ENCODE assay signal across 16 cellular contexts in genomic region chr15:78925076-78925624, GRCh38. TPM values are rescaled to one million over a fixed set of nuclear protein-coding genes. Genes with fewer than 3 reads are reported as not detected.
DNase-seq lines count a peak whose midpoint lies in the region; ATAC-seq, FAIRE-seq and TF ChIP-seq lines count a peak whose summit lies in the region.
"Had no signal": no experiment of that assay in that cellular context is flagged by ENCODE, and none has a peak within 500 bp of the region (broad histone marks: within the 10 kb centered on the region; RNA-seq: fewer than 3 reads in every experiment).

No MANE protein-coding gene starts in this region.

- peak overlapping the region; percentile 8 for H3K27ac Mint-ChIP-seq in CD4-positive, alpha-beta T cell
- H3K27ac Mint-ChIP-seq in IgD-negative memory B cell = peak overlapping the region; percentile 32 to 59 (median 33)
- H3K27ac Mint-ChIP-seq in dendritic cell treated with granulocyte-macrophage colony-stimulating factor and Interleukin-4, amounts not matched to agents 40 ng/mL and 50 ng/mL, for 4 days = peak overlapping the region; percentile 58
- H3K27ac Mint-ChIP-seq in activated T-helper 2 cell treated with anti-CD3 and anti-CD28 coated beads, Interferon-gamma antibody, Interleukin-2, Interleukin-4, amounts not matched to agents 10 μg/mL and 5 μg/mL and 100 μg/mL, durations not matched to agents 14 hours and 24 hours and 36 hours = no peak overlapping the region

- no peak overlapping the region for H3K27ac ChIP-seq in CD4-positive, alpha-beta T cell (ENCODE audit: low read depth, low read length)
- peak overlapping the region in 2 of 8 donors; percentile 5 to 27 for H3K27ac ChIP-seq in spleen
- H3K27ac ChIP-seq: A549 had no signal

- no peak overlapping the region for H3K4me3 Mint-ChIP-seq in CD4-positive, alpha-beta T cell
- no peak overlapping the region for H3K4me3 Mint-ChIP-seq in IgD-negative memory B cell
- H3K4me3 Mint-ChIP-seq in dendritic cell treated with granulocyte-macrophage colony-stimulating factor and Interleukin-4, amounts not matched to agents 40 ng/mL and 50 ng/mL, for 4 days = no peak overlapping the region
- no peak overlapping the region for H3K4me3 Mint-ChIP-seq in activated T-helper 2 cell treated with anti-CD3 and anti-CD28 coated beads, Interferon-gamma antibody, Interleukin-2, Interleukin-4, amounts not matched to agents 10 μg/mL and 5 μg/mL and 100 μg/mL, durations not matched to agents 14 hours and 24 hours and 36 hours (ENCODE audit: low read depth)

- intact Hi-C loops in CD4-positive, alpha-beta T cell (cut with DNase I, micrococcal nuclease) = no loop called here
- intact Hi-C loops in dendritic cell treated with granulocyte-macrophage colony-stimulating factor and Interleukin-4, amounts not matched to agents 40 ng/mL and 50 ng/mL, for 4 days (cut with micrococcal nuclease) = no loop called here
- intact Hi-C loops in spleen (cut with DNase I; ENCODE audit: low total_unique reads) = no loop called here
- intact Hi-C loops in activated T-helper 2 cell treated with anti-CD3 and anti-CD28 coated beads, Interferon-gamma antibody, Interleukin-2, Interleukin-4, amounts not matched to agents 10 μg/mL and 5 μg/mL and 100 μg/mL, durations not matched to agents 14 hours and 24 hours and 36 hours (cut with micrococcal nuclease) = no loop called here

- TF ChIP-seq POLR2A in spleen (IDR thresholded peaks at IDR 0.05) = no peak

- H3K4me1 Mint-ChIP-seq in CD4-positive, alpha-beta T cell (ENCODE audit: low read depth) = no peaks in the 10 kb centered on the region
- peaks cover 0 to 12% (median 11%) of the 10 kb centered on the region in 3 donors for H3K4me1 Mint-ChIP-seq in IgD-negative memory B cell
- H3K4me1 Mint-ChIP-seq in dendritic cell treated with granulocyte-macrophage colony-stimulating factor and Interleukin-4, amounts not matched to agents 40 ng/mL and 50 ng/mL, for 4 days (ENCODE audit: low read depth) = peaks cover 86% of the 10 kb centered on the region
- H3K4me1 Mint-ChIP-seq in activated T-helper 2 cell treated with anti-CD3 and anti-CD28 coated beads, Interferon-gamma antibody, Interleukin-2, Interleukin-4, amounts not matched to agents 10 μg/mL and 5 μg/mL and 100 μg/mL, durations not matched to agents 14 hours and 24 hours and 36 hours (ENCODE audit: low read depth) = no peaks in the 10 kb centered on the region

- WGBS in spleen, 5 donors = 81 to 96% (median 83%) methylated on average over 9 to 10 of the region's 10 CpGs

- H3K4me1 ChIP-seq in spleen = peaks cover 0 to 28% (median 5%) of the 10 kb centered on the region in 6 donors

- ATAC-seq in CD4-positive, alpha-beta T cell (ENCODE audit: poor library complexity) = no peak
- ATAC-seq: A549 had no signal

- peaks cover 36% of the 10 kb centered on the region for H3K36me3 Mint-ChIP-seq in CD4-positive, alpha-beta T cell (ENCODE audit: low read depth)
- H3K36me3 Mint-ChIP-seq in IgD-negative memory B cell = peaks cover 5% of the 10 kb centered on the region
- H3K36me3 Mint-ChIP-seq in dendritic cell treated with granulocyte-macrophage colony-stimulating factor and Interleukin-4, amounts not matched to agents 40 ng/mL and 50 ng/mL, for 4 days (ENCODE audit: low read depth) = peaks cover 96% of the 10 kb centered on the region
- peaks cover 36% of the 10 kb centered on the region for H3K36me3 Mint-ChIP-seq in activated T-helper 2 cell treated with anti-CD3 and anti-CD28 coated beads, Interferon-gamma antibody, Interleukin-2, Interleukin-4, amounts not matched to agents 10 μg/mL and 5 μg/mL and 100 μg/mL, durations not matched to agents 14 hours and 24 hours and 36 hours (ENCODE audit: low read depth)

- no peaks in the 10 kb centered on the region for H3K9me3 Mint-ChIP-seq in CD4-positive, alpha-beta T cell
- no peaks in the 10 kb centered on the region for H3K9me3 Mint-ChIP-seq in IgD-negative memory B cell
- H3K9me3 Mint-ChIP-seq in dendritic cell treated with granulocyte-macrophage colony-stimulating factor and Interleukin-4, amounts not matched to agents 40 ng/mL and 50 ng/mL, for 4 days = no peaks in the 10 kb centered on the region
- no peaks in the 10 kb centered on the region for H3K9me3 Mint-ChIP-seq in activated T-helper 2 cell treated with anti-CD3 and anti-CD28 coated beads, Interferon-gamma antibody, Interleukin-2, Interleukin-4, amounts not matched to agents 10 μg/mL and 5 μg/mL and 100 μg/mL, durations not matched to agents 14 hours and 24 hours and 36 hours

- H3K27me3 ChIP-seq in CD4-positive, alpha-beta T cell (ENCODE audit: control insufficient read depth, insufficient read depth, low read length) = no peaks in the 10 kb centered on the region
- no peaks in the 10 kb centered on the region for H3K27me3 ChIP-seq in spleen (replicated peaks in 1 of 7)
- H3K27me3 ChIP-seq: MG63 had no signal

- H3K36me3 ChIP-seq in spleen = peaks cover 0 to 100% (median 67%) of the 10 kb centered on the region in 6 donors

- H3K4me3 ChIP-seq in spleen = no peak overlapping the region
- H3K4me3 ChIP-seq: A549, MG63 had no signal

- FAIRE-seq in D721Med (lab: Jason Lieb, UNC) = no peak
- FAIRE-seq: A549, H1, RCC 7860 had no signal

- H3K9me3 ChIP-seq in CD4-positive, alpha-beta T cell (ENCODE audit: control insufficient read depth, low read length) = no peaks in the 10 kb centered on the region
- no peaks in the 10 kb centered on the region for H3K9me3 ChIP-seq in spleen
- H3K9me3 ChIP-seq: A549, MG63 had no signal

- CTCF ChIA-PET in CD4-positive, alpha-beta T cell (lab: Charles Lee) = no interaction called here

- no peak for TF ChIP-seq CTCF in CD4-positive, alpha-beta T cell (IDR thresholded peaks at IDR 0.05)
- TF ChIP-seq CTCF in spleen (IDR thresholded peaks at IDR 0.05 in 8 of 11, conservative IDR thresholded peaks at IDR 0.05 in 3 of 11) = no peak
- TF ChIP-seq CTCF in D721Med (IDR thresholded peaks at IDR 0.05; ENCODE audit: insufficient read depth, missing control alignments) = no peak

- H3K27me3 Mint-ChIP-seq in CD4-positive, alpha-beta T cell = no peaks in the 10 kb centered on the region
- H3K27me3 Mint-ChIP-seq in IgD-negative memory B cell = no peaks in the 10 kb centered on the region
- no peaks in the 10 kb centered on the region for H3K27me3 Mint-ChIP-seq in dendritic cell treated with granulocyte-macrophage colony-stimulating factor and Interleukin-4, amounts not matched to agents 40 ng/mL and 50 ng/mL, for 4 days
- H3K27me3 Mint-ChIP-seq in activated T-helper 2 cell treated with anti-CD3 and anti-CD28 coated beads, Interferon-gamma antibody, Interleukin-2, Interleukin-4, amounts not matched to agents 10 μg/mL and 5 μg/mL and 100 μg/mL, durations not matched to agents 14 hours and 24 hours and 36 hours (ENCODE audit: low read depth) = no peaks in the 10 kb centered on the region

- POLR2A ChIA-PET in CD4-positive, alpha-beta T cell (lab: Charles Lee) = no interaction called here

- no peak for DNase-seq in CD4-positive, alpha-beta T cell
- DNase-seq in spleen (peak; percentile 62), NCI-H748 treated with DMSO at 0.1 percent for 48 hours (lab: John Stamatoyannopoulos, UW) (no peak), D721Med (ENCODE audit: insufficient read length, low spot score) (no peak)
- no peak for DNase-seq in activated CD4-positive, CD25-positive, alpha-beta regulatory T cell (lab: John Stamatoyannopoulos, UW)
- DNase-seq in activated T-helper 2 cell treated with anti-CD3 and anti-CD28 coated beads, Interferon-gamma antibody, Interleukin-2, Interleukin-4, amounts not matched to agents 10 μg/mL and 5 μg/mL and 100 μg/mL, durations not matched to agents 14 hours and 24 hours and 36 hours (ENCODE audit: low spot score) = no peak
- DNase-seq: GF-D8, MG63, NCI-H1930, NCI-H510A, SHP77 treated with DMSO at 0.1 percent for 48 hours had no signal

RNA-seq across cellular contexts. Expression of gene CTSH, which starts 19.7 kb away (rescaled TPM):
- 10 to 100 TPM; 11.1 to 11.4 TPM for total RNA-seq in CD4-positive, alpha-beta T cell
- polyA plus RNA-seq in IgD-negative memory B cell (615 TPM), spleen (100 to 1,000 TPM; 372 to 381 (median 377) TPM)
- total RNA-seq in spleen = 100 to 1,000 TPM; 112 to 336 (median 238) TPM
- total RNA-seq in activated T-helper 2 cell treated with anti-CD3 and anti-CD28 coated beads, Interferon-gamma antibody, Interleukin-2, Interleukin-4, amounts not matched to agents 10 μg/mL and 5 μg/mL and 100 μg/mL, durations not matched to agents 14 hours and 24 hours and 36 hours = 47.1 and 53.8 TPM in 2 replicates

RNA-seq across cellular contexts. Expression of gene MORF4L1, which starts 52.5 kb away (rescaled TPM):
- total RNA-seq in CD4-positive, alpha-beta T cell = 100 to 1,000 TPM; 463 to 496 TPM
- polyA plus RNA-seq in IgD-negative memory B cell (218 TPM), spleen (100 to 1,000 TPM; 105 to 194 (median 154) TPM)
- 100 to 1,000 TPM; 191 to 271 (median 234) TPM for total RNA-seq in spleen
- 293 and 302 TPM in 2 replicates for total RNA-seq in activated T-helper 2 cell treated with anti-CD3 and anti-CD28 coated beads, Interferon-gamma antibody, Interleukin-2, Interleukin-4, amounts not matched to agents 10 μg/mL and 5 μg/mL and 100 μg/mL, durations not matched to agents 14 hours and 24 hours and 36 hours
